Comparison of ENCODE assay signal across 11 cellular contexts in the genomic region with DNA sequence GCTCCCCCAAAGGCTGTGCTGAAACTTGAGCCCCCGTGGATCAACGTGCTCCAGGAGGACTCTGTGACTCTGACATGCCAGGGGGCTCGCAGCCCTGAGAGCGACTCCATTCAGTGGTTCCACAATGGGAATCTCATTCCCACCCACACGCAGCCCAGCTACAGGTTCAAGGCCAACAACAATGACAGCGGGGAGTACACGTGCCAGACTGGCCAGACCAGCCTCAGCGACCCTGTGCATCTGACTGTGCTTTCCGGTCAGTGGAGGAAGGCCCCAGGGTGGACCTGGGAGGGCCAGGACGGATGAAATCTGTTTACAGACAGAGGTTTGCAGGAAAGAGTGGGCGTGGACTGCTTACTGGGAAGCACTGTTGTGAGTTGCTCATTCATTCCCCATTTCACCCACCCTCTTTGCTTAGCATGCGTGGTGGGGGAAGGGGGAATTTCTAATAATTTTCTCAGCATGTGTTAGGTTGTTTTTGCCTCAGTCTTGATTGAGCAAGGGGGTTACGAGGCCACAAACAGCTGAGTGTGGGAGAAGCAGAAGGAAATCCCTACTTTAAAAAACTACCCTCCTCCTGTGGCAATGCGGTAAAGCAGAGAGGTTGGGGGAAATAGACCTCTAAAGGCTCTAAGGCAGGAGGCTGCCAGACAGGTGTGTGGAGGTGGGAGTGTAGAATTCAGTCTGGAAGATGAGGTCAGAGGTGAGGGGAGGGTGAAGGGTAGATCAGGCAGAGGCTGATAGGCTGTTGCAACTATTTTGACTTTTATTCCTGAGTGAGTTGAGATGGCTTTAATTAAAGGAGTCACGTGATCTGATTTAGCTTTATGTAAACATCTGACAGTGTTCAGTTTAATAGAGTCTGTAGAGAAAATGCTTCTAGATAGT. TPM values are rescaled to one million over a fixed set of nuclear protein-coding genes. Genes with fewer than 3 reads are reported as not detected.
DNase-seq lines count a peak whose midpoint lies in the region; ATAC-seq and TF ChIP-seq lines count a peak whose summit lies in the region.
"Had no signal": no experiment of that assay in that cellular context is flagged by ENCODE, and none has a peak within 500 bp of the region (broad histone marks: within the 10 kb centered on the region; RNA-seq: fewer than 3 reads in every experiment).

No MANE protein-coding gene starts in this region.

- no peak overlapping the region for H3K4ac ChIP-seq in H9 (ENCODE audit: low read depth, low read length)

- intact Hi-C loops in heart right ventricle (cut with DNase I): no loop called here

- peak overlapping the region in 1 of 3 experiments; percentile 34; a peak in 2 of 7 replicates for H3K27ac Mint-ChIP-seq in H9

- H3K23ac ChIP-seq in H9 (ENCODE audit: insufficient read length, low read depth, low read length): no peak overlapping the region

- WGBS in heart right ventricle, 2 donors: 49 to 53% methylated on average over 12 to 13 of the region's 15 CpGs
- WGBS in H9 (ENCODE audit: extremely low coverage, insufficient read length, low lambda C conversion rate): no CpG with 5 or more reads among the region's 15 CpGs

- no peak overlapping the region for H3K14ac ChIP-seq in H9 (ENCODE audit: insufficient read depth, low read length)

- H3K27me3 Mint-ChIP-seq in H9 (ENCODE audit: low read depth): peaks cover 7% of the 10 kb centered on the region

- H3K79me2 ChIP-seq in H9 (ENCODE audit: insufficient read depth, low read length): no peaks in the 10 kb centered on the region

- H2BK15ac ChIP-seq in H9 (ENCODE audit: low read depth, low read length): no peak overlapping the region

- H4K20me1 ChIP-seq in H9 (ENCODE audit: control insufficient read depth, insufficient read depth, insufficient read length): no peaks in the 10 kb centered on the region

- no peak overlapping the region for H3K4me2 ChIP-seq in H9 (ENCODE audit: insufficient read depth, insufficient read length, low read length)

- no peak overlapping the region for H3K18ac ChIP-seq in H9 (ENCODE audit: insufficient read length, low read depth, low read length)

- TF ChIP-seq CTCF in heart right ventricle (IDR thresholded peaks at IDR 0.05): no peak
- TF ChIP-seq CTCF in H9 (conservative IDR thresholded peaks at IDR 0.05): no peak

- H3K4me1 ChIP-seq in heart right ventricle (peaks cover 0 to 20% (median 0%) of the 10 kb centered on the region in 9 donors), H9 (ENCODE audit: insufficient read depth, low read length) (no peaks in the 10 kb centered on the region)

- H3K9ac ChIP-seq in SK-N-MC (ENCODE audit: insufficient read length) (peak overlapping the region; percentile 55), H9 (ENCODE audit: extremely low read depth, insufficient read length, low read length) (no peak overlapping the region)

- no peaks in the 10 kb centered on the region; a peak in 2 of 5 replicates for H3K9me3 Mint-ChIP-seq in H9

- H3K27me3 ChIP-seq in heart right ventricle (peaks cover 0 to 56% (median 20%) of the 10 kb centered on the region in 7 donors), H9 (ENCODE audit: insufficient read depth, low read length) (no peaks in the 10 kb centered on the region)

- ATAC-seq in heart right ventricle: peak; percentile 51 to 73 (median 60)
- ATAC-seq: activated CD4-positive, CD25-positive, alpha-beta regulatory T cell treated with anti-CD3 and anti-CD28 coated beads, Interleukin-2, amount 50 U/mL, for 24 hours had no signal

- DNase-seq in H4 (ENCODE audit: low spot score) (peak; percentile 51), SK-N-MC (ENCODE audit: low read depth, low spot score) (peak; percentile 68), heart right ventricle (peak in 1 of 2 donors; percentile 16), H9 (no peak), cortex of kidney (lab: John Stamatoyannopoulos, UW) (no peak), NCI-H2107 treated with DMSO at 0.1 percent for 48 hours (lab: John Stamatoyannopoulos, UW; ENCODE audit: unreplicated experiment) (no peak)
- DNase-seq in activated T-cell treated with anti-CD3 and anti-CD28 coated beads, Interleukin-2, amount 50 U/mL, for 1 hour: no peak
- DNase-seq: effector memory CD4-positive, alpha-beta T cell; posterior cingulate gyrus had no signal

- no peak overlapping the region for H2AK5ac ChIP-seq in H9 (ENCODE audit: insufficient read length, low read length)

- no peak overlapping the region for H2AFZ ChIP-seq in H9 (ENCODE audit: low read length)

- no peak overlapping the region; a peak in 1 of 5 replicates for H3K4me3 Mint-ChIP-seq in H9

- H3K36me3 ChIP-seq in SK-N-MC (ENCODE audit: insufficient read depth, low read length) (no peaks in the 10 kb centered on the region), heart right ventricle (peaks cover 0 to 39% (median 0%) of the 10 kb centered on the region in 9 donors)

- H2BK5ac ChIP-seq in H9 (ENCODE audit: insufficient read length, low read length): no peak overlapping the region

- H4K5ac ChIP-seq in H9 (ENCODE audit: insufficient read length, low read depth, low read length): no peak overlapping the region

- no peak overlapping the region for H2BK120ac ChIP-seq in H9 (ENCODE audit: low read depth, low read length, poor library complexity, severe bottlenecking)

- H3K9me3 ChIP-seq in SK-N-MC (ENCODE audit: low read depth, low read length) (no peaks in the 10 kb centered on the region), heart right ventricle (no peaks in the 10 kb centered on the region), H9 (ENCODE audit: control insufficient read depth, low read depth, low read length) (no peaks in the 10 kb centered on the region)

- no peak overlapping the region for H4K91ac ChIP-seq in H9 (ENCODE audit: insufficient read length, low read depth, low read length)

- H3K23me2 ChIP-seq in H9 (ENCODE audit: insufficient read length, low read depth, low read length, poor library complexity, severe bottlenecking): no peaks in the 10 kb centered on the region

- peaks cover 16 to 26% of the 10 kb centered on the region in 2 experiments for H3K4me1 Mint-ChIP-seq in H9

- H2BK12ac ChIP-seq in H9 (ENCODE audit: insufficient read length, low read depth, low read length): no peak overlapping the region

- H3T11ph ChIP-seq in H9 (ENCODE audit: low read length): no peak overlapping the region

- H3K27ac ChIP-seq in SK-N-MC (peak overlapping the region; percentile 90), heart right ventricle (peak overlapping the region in 6 of 10 donors; percentile 4 to 94 (median 52)), skin epidermis (peak overlapping the region in 15 of 21 experiments; percentile 15 to 80 (median 54)), H9 (ENCODE audit: insufficient read length, low read depth, low read length) (no peak overlapping the region)

- H3K79me1 ChIP-seq in H9 (ENCODE audit: insufficient read depth, low read depth, low read length, poor library complexity, severe bottlenecking): no peaks in the 10 kb centered on the region

- H3K4me3 ChIP-seq in SK-N-MC (peak overlapping the region; percentile 73), heart right ventricle (peak overlapping the region in 7 of 10 donors; percentile 11 to 52 (median 35)), skin epidermis (peak overlapping the region in 6 of 7 experiments; percentile 2 to 26 (median 16))

- no peak overlapping the region for H4K8ac ChIP-seq in H9 (replicated peaks; ENCODE audit: insufficient read length, low read depth, low read length)

- no peak overlapping the region for H3K56ac ChIP-seq in H9 (ENCODE audit: insufficient read length, low read depth, low read length)

- H3K36me3 Mint-ChIP-seq in H9 (ENCODE audit: insufficient read depth in 1 of 3, low read depth in 3 of 3): no peaks in the 10 kb centered on the region

- no peak overlapping the region for H2BK20ac ChIP-seq in H9 (ENCODE audit: low read depth, low read length, poor library complexity, severe bottlenecking)

RNA-seq across cellular contexts. Expression of a gene that starts 1.3 kb away (rescaled TPM):
- total RNA-seq in H4 (2014; rRNA removed; shearing (Covaris generic)): 10.1 and 11.0 TPM in 2 replicates
- total RNA-seq in heart right ventricle (10 to 100 TPM in 5 of 10 donors, 1 to 10 TPM in 5; 4.2 to 66.0 (median 9.9) TPM), H9 (2021) (0.55 TPM in 1 of 2 replicates, not detected in the other)
- 10 to 100 TPM; 11.3 to 16.4 TPM for polyA plus RNA-seq in heart right ventricle

RNA-seq across cellular contexts. Expression of a gene that starts 17.8 kb away (rescaled TPM):
- total RNA-seq in H4 (2014; rRNA removed; shearing (Covaris generic)): 0.15 and 0.16 TPM in 2 replicates
- 1 to 10 TPM in 4 of 10 donors, under 1 TPM in 6; 0.13 to 5.6 (median 0.58) TPM for total RNA-seq in heart right ventricle
- 1 to 10 TPM in 1 of 2 donors, under 1 TPM in 1; 0.73 to 1.7 TPM for polyA plus RNA-seq in heart right ventricle
- total RNA-seq in H9 (2021): not detected in 2 replicates

RNA-seq across cellular contexts. Expression of a gene that starts 43.0 kb away (rescaled TPM):
- not detected in 2 replicates for total RNA-seq in H4 (2014; rRNA removed; shearing (Covaris generic))
- total RNA-seq in heart right ventricle (100 to 1,000 TPM in 1 of 10 donors, 10 to 100 TPM in 3, 1 to 10 TPM in 6; 1.9 to 120 (median 6.2) TPM), H9 (2021) (not detected in 2 replicates)
- polyA plus RNA-seq in heart right ventricle: 10 to 100 TPM in 1 of 2 donors, 1 to 10 TPM in 1; 5.6 to 10.7 TPM

Comparison
In these comparisons a context has a peak if more than half of its experiments do, and no peak if none do; other contexts are left out.
1. DNase-seq: peak in H4 (single experiment) and SK-N-MC (single experiment); none in H9 (single experiment), cortex of kidney (single experiment), NCI-H2107 treated with DMSO at 0.1 percent for 48 hours (single experiment) and activated T-cell treated with anti-CD3 and anti-CD28 coated beads, Interleukin-2, amount 50 U/mL, for 1 hour (single experiment).
2. H3K4me3 ChIP-seq: peak in every context shown above with its lines; median percentile 73 in SK-N-MC; 35 in heart right ventricle; 16 in skin epidermis.